2 cellular contexts compared by ENCODE assay signal in genomic region chr13:95667235-95667634, GRCh38. TPM values are rescaled to one million over a fixed set of nuclear protein-coding genes. Genes with fewer than 3 reads are reported as not detected.
"Had no signal": no experiment of that assay in that cellular context is flagged by ENCODE, and none has a peak within 500 bp of the region (broad histone marks: within the 10 kb centered on the region; RNA-seq: fewer than 3 reads in every experiment).

No MANE protein-coding gene starts in this region.

RNA-seq across cellular contexts. Expression of gene DZIP1, which starts 22.7 kb away (rescaled TPM):
- total RNA-seq: OCI-LY7, PC-9 had no signal
